ENCODE assay signal across 7 cellular contexts in genomic region chr20:49375170-49375569, GRCh38.
"Had no signal": no experiment of that assay in that cellular context is flagged by ENCODE, and none has a peak within 500 bp of the region (broad histone marks: within the 10 kb centered on the region; RNA-seq: fewer than 3 reads in every experiment).

No MANE protein-coding gene starts in this region.

- DNase-seq: GDM1, GF-D8 had no signal

- FAIRE-seq: G401.6, GM12891, GM12892, GM18507, GM19239 had no signal
